Comparison of ENCODE assay signal across 10 cellular contexts in the genomic region with DNA sequence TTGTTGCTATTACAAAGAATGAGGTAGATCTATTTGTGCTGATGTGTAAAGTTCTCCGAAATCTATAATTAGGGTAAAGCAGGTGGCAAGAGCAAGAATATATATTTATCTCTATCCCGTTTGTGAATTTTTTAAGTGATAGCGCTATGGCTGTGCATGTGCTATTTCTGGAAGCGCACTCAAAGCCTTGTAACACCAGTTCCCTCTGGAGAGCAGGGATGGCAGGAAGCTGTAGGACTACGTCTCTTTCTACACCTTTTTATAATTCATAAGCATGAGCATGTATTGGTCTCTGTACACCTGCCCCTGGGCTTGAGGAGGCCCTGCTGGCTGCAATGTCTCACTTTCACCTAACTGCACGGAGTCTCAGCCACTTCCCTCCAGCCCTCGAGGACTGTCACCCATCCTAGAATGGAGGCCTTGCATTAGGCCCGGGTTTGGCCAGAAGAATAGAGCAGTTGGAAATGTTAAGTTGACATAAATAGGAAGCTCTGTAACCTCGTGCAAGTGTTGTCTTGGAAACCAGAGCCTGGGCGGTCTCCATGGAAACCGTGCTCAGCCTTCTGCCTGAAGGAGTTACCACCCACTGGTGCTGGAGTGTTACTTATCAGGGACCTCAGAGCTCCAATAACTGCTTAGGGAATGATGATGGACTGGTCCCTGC. TPM values are rescaled to one million over a fixed set of nuclear protein-coding genes. Genes with fewer than 3 reads are reported as not detected.
DNase-seq lines count a peak whose midpoint lies in the region; ATAC-seq and TF ChIP-seq lines count a peak whose summit lies in the region.
"Had no signal": no experiment of that assay in that cellular context is flagged by ENCODE, and none has a peak within 500 bp of the region (broad histone marks: within the 10 kb centered on the region; RNA-seq: fewer than 3 reads in every experiment).

No MANE protein-coding gene starts in this region.

- H3K18ac ChIP-seq in trophoblast cell (ENCODE audit: low read length) = no peak overlapping the region

- H3K4me3 ChIP-seq in trophoblast cell (ENCODE audit: low read depth, low read length) (no peak overlapping the region), breast epithelium (no peak overlapping the region)
- H3K4me3 ChIP-seq: esophagus squamous epithelium had no signal

- ATAC-seq in GM21526 (IDR thresholded peaks at IDR 0.05; ENCODE audit: low FRiP score, unreplicated experiment) = no peak

- no peak overlapping the region for H3K23ac ChIP-seq in trophoblast cell (ENCODE audit: low read length)

- no peak overlapping the region for H2BK120ac ChIP-seq in trophoblast cell (ENCODE audit: insufficient read depth, low read length, poor library complexity)

- TF ChIP-seq POLR2A in breast epithelium (IDR thresholded peaks at IDR 0.05) = no peak

- H3K27ac ChIP-seq in trophoblast cell (ENCODE audit: low read depth, low read length) = no peak overlapping the region
- H3K27ac ChIP-seq in breast epithelium = no peak overlapping the region
- H3K27ac ChIP-seq: esophagus squamous epithelium had no signal

- no peak overlapping the region for H3K4ac ChIP-seq in trophoblast cell (ENCODE audit: low read depth, low read length)

- no peak overlapping the region for H3K14ac ChIP-seq in trophoblast cell (ENCODE audit: low read length)

- peaks cover 1% of the 10 kb centered on the region for H3K79me1 ChIP-seq in trophoblast cell (ENCODE audit: low read length)

- H3K79me2 ChIP-seq in trophoblast cell (ENCODE audit: control insufficient read depth, insufficient read depth, low read length, poor library complexity) = no peaks in the 10 kb centered on the region

- H3K36me3 ChIP-seq in trophoblast cell (ENCODE audit: control insufficient read depth in 1 of 2, insufficient read depth in 2 of 2, low read length in 2 of 2) = no peaks in the 10 kb centered on the region
- H3K36me3 ChIP-seq in breast epithelium = no peaks in the 10 kb centered on the region
- H3K36me3 ChIP-seq: esophagus squamous epithelium had no signal

- no peaks in the 10 kb centered on the region for H3K27me3 ChIP-seq in trophoblast cell (ENCODE audit: insufficient read depth, low read length)
- no peaks in the 10 kb centered on the region for H3K27me3 ChIP-seq in breast epithelium
- H3K27me3 ChIP-seq: esophagus squamous epithelium had no signal

- no peak overlapping the region for H4K91ac ChIP-seq in trophoblast cell (ENCODE audit: low read depth, low read length)

- H2AFZ ChIP-seq in trophoblast cell (ENCODE audit: insufficient read depth, low read length, poor library complexity) = no peak overlapping the region

- H3K4me2 ChIP-seq in trophoblast cell (ENCODE audit: low read length) = no peak overlapping the region

- no peak overlapping the region for H2BK5ac ChIP-seq in trophoblast cell (ENCODE audit: low read depth, low read length, poor library complexity)

- peaks cover 2% of the 10 kb centered on the region for H3K9me3 ChIP-seq in trophoblast cell (ENCODE audit: insufficient read depth, low read depth, low read length)
- no peaks in the 10 kb centered on the region for H3K9me3 ChIP-seq in breast epithelium
- H3K9me3 ChIP-seq: esophagus squamous epithelium had no signal

- H3K9ac ChIP-seq in trophoblast cell (ENCODE audit: low read length) = no peak overlapping the region

- intact Hi-C loops in breast epithelium (cut with DNase I; ENCODE audit: low total_unique reads) = no loop called here

- H2BK12ac ChIP-seq in trophoblast cell (ENCODE audit: low read length) = no peak overlapping the region

- H2AK5ac ChIP-seq in trophoblast cell (ENCODE audit: low read length) = no peak overlapping the region

- no peak overlapping the region for H4K12ac ChIP-seq in trophoblast cell (ENCODE audit: low read depth, low read length)

- no peak overlapping the region for H4K8ac ChIP-seq in trophoblast cell (ENCODE audit: low read depth, low read length)

- no CpG with 5 or more reads among the region's 11 CpGs for WGBS in trophoblast cell (ENCODE audit: extremely low coverage, insufficient coverage, insufficient read length)

- DNase-seq in COR-L47 (lab: John Stamatoyannopoulos, UW) (peak; percentile 70), KBM-7 (peak; percentile 75), amygdala (lab: John Stamatoyannopoulos, UW) (peak in 45 of 56 donors; percentile 18 to 87 (median 70)), left kidney (ENCODE audit: low read depth, low spot score) (peak; percentile 95), trophoblast cell (no peak), breast epithelium (ENCODE audit: low spot score in 2 of 2) (no peak)
- no peak for DNase-seq in effector CD4-positive, alpha-beta T cell
- DNase-seq: esophagus squamous epithelium; stimulated activated CD4-positive, alpha-beta T cell treated with anti-CD3 and anti-CD28 coated beads, Interleukin-4, amount 100 ng/mL, for 1 hour had no signal

- TF ChIP-seq CTCF in breast epithelium (IDR thresholded peaks at IDR 0.05) = no peak

- peaks cover 2 to 3% of the 10 kb centered on the region in 2 experiments for H3K4me1 ChIP-seq in trophoblast cell (ENCODE audit: control insufficient read depth in 1 of 2, insufficient read depth in 2 of 2, low read length in 2 of 2)
- H3K4me1 ChIP-seq in breast epithelium = no peaks in the 10 kb centered on the region
- H3K4me1 ChIP-seq: esophagus squamous epithelium had no signal

- in situ Hi-C loops in KBM-7 (cut with MboI; ENCODE audit: low pct_unique_long_range_greater_than_20kb, low sequenced_read_pairs) = no loop called here

RNA-seq across cellular contexts. Expression of a gene that starts 20.9 kb away (rescaled TPM):
- 306 and 337 TPM in 2 replicates for polyA plus RNA-seq in trophoblast cell (2013)
- total RNA-seq in breast epithelium = 10 to 100 TPM; 24.5 to 46.2 (median 36.3) TPM

RNA-seq across cellular contexts. Expression of a gene that starts 39.4 kb away (rescaled TPM):
- 0.07 and 0.08 TPM in 2 replicates for polyA plus RNA-seq in trophoblast cell (2013)
- total RNA-seq in breast epithelium = under 1 TPM in 2 of 3 donors, not detected in 1; 0.16 to 0.44 TPM

Comparison
In these comparisons a context has a peak if more than half of its experiments do, and no peak if none do; other contexts are left out.
1. DNase-seq: peak in COR-L47 (single experiment), KBM-7 (single experiment), amygdala (45 of 56) and left kidney (single experiment); none in trophoblast cell (0 of 2), effector CD4-positive, alpha-beta T cell (single experiment) and breast epithelium (0 of 2).